Comparison of ENCODE assay signal across 25 cellular contexts in genomic region chr11:14242198-14242597, GRCh38.
DNase-seq lines count a peak whose midpoint lies in the region; ATAC-seq and TF ChIP-seq lines count a peak whose summit lies in the region.
"Had no signal": no experiment of that assay in that cellular context is flagged by ENCODE, and none has a peak within 500 bp of the region (broad histone marks: within the 10 kb centered on the region; RNA-seq: fewer than 3 reads in every experiment).

No MANE protein-coding gene starts in this region.

- no peak overlapping the region for H2BK120ac ChIP-seq in IMR-90 (ENCODE audit: low read depth, low read length)

- H2BK15ac ChIP-seq in IMR-90 (ENCODE audit: low read depth, low read length): no peak overlapping the region

- H2AK9ac ChIP-seq in IMR-90 (replicated peaks; ENCODE audit: low read depth, low read length, poor library complexity): no peak overlapping the region

- TF ChIP-seq RAD21 in IMR-90 (IDR thresholded peaks at IDR 0.05; ENCODE audit: low read length): no peak

- in situ Hi-C loops in IMR-90 (cut with MboI; ENCODE audit: low sequenced_read_pairs): loop anchor here (10.0 kb wide), 1 partner anchor 467 kb away; no protein-coding TSS in a partner anchor

- H2BK20ac ChIP-seq in IMR-90 (ENCODE audit: low read depth, low read length): no peak overlapping the region

- DNase-seq in IMR-90: no peak
- DNase-seq in right cardiac atrium: peak; percentile 58 to 86 (median 81)
- DNase-seq in sciatic nerve (ENCODE audit: low spot score): no peak
- DNase-seq in NOMO-1 (lab: John Stamatoyannopoulos, UW; ENCODE audit: unreplicated experiment in 2 of 2): no peak
- DNase-seq: activated CD4-positive, CD25-positive, alpha-beta regulatory T cell; activated T-cell treated with anti-CD3 and anti-CD28 coated beads, Interleukin-2, amount 50 U/mL, for 24 hours; CD8-positive, alpha-beta memory T cell; colonic mucosa; effector memory CD4-positive, alpha-beta T cell; EL; H9; KG1; NCI-H1105; NCI-H187; NCI-H2171; SK-N-SH; small intestine; stimulated activated naive B cell treated with anti-CD40 and anti-IgM and Interleukin-4, amounts not matched to agents 10 μg/mL and 1 μg/mL and 100 μg/mL, for 72 hours had no signal

- H3K27ac ChIP-seq in IMR-90 (ENCODE audit: insufficient read depth, low read length): no peak overlapping the region
- peak overlapping the region; percentile 12 for H3K27ac ChIP-seq in cingulate gyrus (ENCODE audit: low read depth, low read length)
- H3K27ac ChIP-seq in right cardiac atrium (ENCODE audit: low read length): no peak overlapping the region
- H3K27ac ChIP-seq: colonic mucosa, epithelial cell of prostate, RWPE1 had no signal

- H3K4me3 ChIP-seq in IMR-90 (ENCODE audit: insufficient read depth, low read depth, low read length) (no peak overlapping the region), right cardiac atrium (ENCODE audit: low read length) (no peak overlapping the region)
- H3K4me3 ChIP-seq: colonic mucosa had no signal

- peak overlapping the region; percentile 26 for H2AFZ ChIP-seq in IMR-90 (replicated peaks; ENCODE audit: low read length, poor library complexity)

- H3K14ac ChIP-seq in IMR-90 (replicated peaks; ENCODE audit: low read depth, low read length): no peak overlapping the region

- H3K4me3 Mint-ChIP-seq in activated T-helper 17 cell treated with anti-CD3 and anti-CD28 coated beads, Interleukin-2, amount 50 U/mL, for 72 hours: no peak overlapping the region
- H3K4me3 Mint-ChIP-seq: activated T-cell treated with anti-CD3 and anti-CD28 coated beads, Interleukin-2, amount 50 U/mL, for 24 hours; B cell; CD8-positive, alpha-beta memory T cell; H9; natural killer cell treated with Interleukin-12 subunit alpha and Interleukin-12 subunit beta and Interleukin-15 and Interleukin-18, amount 100 ng/mL, for 72 hours; stimulated activated naive B cell treated with anti-CD40 and anti-IgM and Interleukin-4, amounts not matched to agents 10 μg/mL and 1 μg/mL and 100 μg/mL, for 72 hours had no signal

- no peak overlapping the region for H3K4ac ChIP-seq in IMR-90 (ENCODE audit: low read depth, low read length)

- WGBS in IMR-90 (ENCODE audit: extremely low coverage in 2 of 2, insufficient read length in 1 of 2), 2 experiments: 33% methylated on average over 1 of the region's 4 CpGs; no CpG with 5 or more reads in 1 of the 2 experiments
- WGBS in right cardiac atrium: 45% methylated on average over 4 of the region's 4 CpGs

- intact Hi-C loops in IMR-90 (cut with micrococcal nuclease): no loop called here
- intact Hi-C loops in right cardiac atrium (cut with DNase I): loop anchor here in 2 of 4 donors (10.0 kb wide), 2 partner anchors 57 to 467 kb away; no protein-coding TSS in a partner anchor
- intact Hi-C loops in sciatic nerve (cut with DNase I): no loop called here

- no peaks in the 10 kb centered on the region for H3K9me3 Mint-ChIP-seq in activated T-helper 17 cell treated with anti-CD3 and anti-CD28 coated beads, Interleukin-2, amount 50 U/mL, for 72 hours
- H3K9me3 Mint-ChIP-seq: activated T-cell treated with anti-CD3 and anti-CD28 coated beads, Interleukin-2, amount 50 U/mL, for 24 hours; CD8-positive, alpha-beta memory T cell; H9; natural killer cell treated with Interleukin-12 subunit alpha and Interleukin-12 subunit beta and Interleukin-15 and Interleukin-18, amount 100 ng/mL, for 72 hours; stimulated activated naive B cell treated with anti-CD40 and anti-IgM and Interleukin-4, amounts not matched to agents 10 μg/mL and 1 μg/mL and 100 μg/mL, for 72 hours had no signal

- no peaks in the 10 kb centered on the region for H3K4me1 Mint-ChIP-seq in activated T-helper 17 cell treated with anti-CD3 and anti-CD28 coated beads, Interleukin-2, amount 50 U/mL, for 72 hours

- no peak overlapping the region for H3K23ac ChIP-seq in IMR-90 (ENCODE audit: low read depth, low read length)

- no peaks in the 10 kb centered on the region for H3K9me1 ChIP-seq in IMR-90 (ENCODE audit: insufficient read depth, low read length)

- H3K9ac ChIP-seq in IMR-90 (ENCODE audit: low read depth, low read length): no peak overlapping the region
- H3K9ac ChIP-seq: SK-N-SH had no signal

- H4K20me1 ChIP-seq in IMR-90 (ENCODE audit: insufficient read depth, low read length): no peaks in the 10 kb centered on the region

- no peak for ATAC-seq in IMR-90 (ENCODE audit: low read depth)
- ATAC-seq in right cardiac atrium: peak; percentile 59 to 74
- ATAC-seq in sciatic nerve: peak; percentile 69
- ATAC-seq in GM19395 (IDR thresholded peaks at IDR 0.05; ENCODE audit: unreplicated experiment): no peak
- no peak for ATAC-seq in activated T-helper 17 cell treated with anti-CD3 and anti-CD28 coated beads, Interleukin-2, amount 50 U/mL, for 72 hours (replicated peaks)
- ATAC-seq: natural killer cell treated with Interleukin-12 subunit alpha and Interleukin-12 subunit beta and Interleukin-15 and Interleukin-18, amount 100 ng/mL, for 72 hours; stimulated activated naive B cell treated with anti-CD40 and anti-IgM and Interleukin-4, amounts not matched to agents 10 μg/mL and 1 μg/mL and 100 μg/mL, for 72 hours had no signal

- H4K91ac ChIP-seq in IMR-90 (ENCODE audit: insufficient read depth, low read depth, low read length): no peak overlapping the region

- no peaks in the 10 kb centered on the region for H3K36me3 Mint-ChIP-seq in activated T-helper 17 cell treated with anti-CD3 and anti-CD28 coated beads, Interleukin-2, amount 50 U/mL, for 72 hours (ENCODE audit: low read depth)
- H3K36me3 Mint-ChIP-seq: natural killer cell treated with Interleukin-12 subunit alpha and Interleukin-12 subunit beta and Interleukin-15 and Interleukin-18, amount 100 ng/mL, for 72 hours; stimulated activated naive B cell treated with anti-CD40 and anti-IgM and Interleukin-4, amounts not matched to agents 10 μg/mL and 1 μg/mL and 100 μg/mL, for 72 hours had no signal

- no peak overlapping the region for H3K18ac ChIP-seq in IMR-90 (ENCODE audit: low read depth, low read length)

- POLR2A ChIA-PET in IMR-90 (lab: Charles Lee; ENCODE audit: unreplicated experiment): no interaction called here

- no peak overlapping the region for H3K56ac ChIP-seq in IMR-90 (ENCODE audit: extremely low read depth, insufficient read depth, low read length)

- H3K27me3 Mint-ChIP-seq in activated T-helper 17 cell treated with anti-CD3 and anti-CD28 coated beads, Interleukin-2, amount 50 U/mL, for 72 hours: no peaks in the 10 kb centered on the region
- H3K27me3 Mint-ChIP-seq: activated T-cell treated with anti-CD3 and anti-CD28 coated beads, Interleukin-2, amount 50 U/mL, for 24 hours had no signal

- no peak overlapping the region for H3K4me2 ChIP-seq in IMR-90 (ENCODE audit: low read depth, low read length)
- H3K4me2 ChIP-seq: SK-N-SH had no signal

- dilution Hi-C loops in IMR-90 (cut with HindIII; ENCODE audit: low sequenced_read_pairs, unreplicated experiment): no loop called here

- H3K4me1 ChIP-seq in IMR-90 (ENCODE audit: control insufficient read depth, insufficient read depth, low read length) (no peaks in the 10 kb centered on the region), right cardiac atrium (ENCODE audit: control insufficient read depth, insufficient read depth, low read length) (no peaks in the 10 kb centered on the region)
- H3K4me1 ChIP-seq: colonic mucosa had no signal

- no peak overlapping the region for H2BK5ac ChIP-seq in IMR-90 (ENCODE audit: low read depth, low read length, poor library complexity, severe bottlenecking)

- BruUV-seq in IMR-90 (replicated peaks; lab: Mats Ljungman, UMichigan): no TSS peak

- no peak overlapping the region for H3K27ac Mint-ChIP-seq in activated T-helper 17 cell treated with anti-CD3 and anti-CD28 coated beads, Interleukin-2, amount 50 U/mL, for 72 hours
- H3K27ac Mint-ChIP-seq: activated T-cell treated with anti-CD3 and anti-CD28 coated beads, Interleukin-2, amount 50 U/mL, for 24 hours; B cell; natural killer cell treated with Interleukin-12 subunit alpha and Interleukin-12 subunit beta and Interleukin-15 and Interleukin-18, amount 100 ng/mL, for 72 hours; stimulated activated naive B cell treated with anti-CD40 and anti-IgM and Interleukin-4, amounts not matched to agents 10 μg/mL and 1 μg/mL and 100 μg/mL, for 72 hours had no signal

- no peak overlapping the region for H4K8ac ChIP-seq in IMR-90 (ENCODE audit: low read depth in 2 of 2, low read length in 2 of 2)

- no peak overlapping the region for H2AK5ac ChIP-seq in IMR-90 (ENCODE audit: low read depth, low read length)

- H3K27me3 ChIP-seq in IMR-90 (ENCODE audit: control insufficient read depth, insufficient read depth, low read length) (peaks cover 31% of the 10 kb centered on the region), right cardiac atrium (ENCODE audit: control insufficient read depth, insufficient read depth) (no peaks in the 10 kb centered on the region)
- H3K27me3 ChIP-seq: colonic mucosa had no signal

- H3K9me3 ChIP-seq in IMR-90 (ENCODE audit: control insufficient read depth, insufficient read depth, low read length): no peaks in the 10 kb centered on the region
- H3K9me3 ChIP-seq in right cardiac atrium (ENCODE audit: control insufficient read depth, low read length): no peaks in the 10 kb centered on the region
- H3K9me3 ChIP-seq: colonic mucosa, SK-N-SH had no signal

- CTCF ChIA-PET in IMR-90 (lab: Yijun Ruan, JAX): no interaction called here

- H4K5ac ChIP-seq in IMR-90 (ENCODE audit: low read depth, low read length): no peak overlapping the region

- H3K36me3 ChIP-seq in IMR-90 (ENCODE audit: control insufficient read depth, insufficient read depth, low read length): no peaks in the 10 kb centered on the region
- H3K36me3 ChIP-seq: colonic mucosa had no signal

- TF ChIP-seq POLR2A in IMR-90 (IDR thresholded peaks at IDR 0.05; ENCODE audit: low read depth, low read length): no peak

- no peaks in the 10 kb centered on the region for H3K79me1 ChIP-seq in IMR-90 (ENCODE audit: low read depth in 1 of 2, low read length in 2 of 2)

- no peak for TF ChIP-seq CTCF in IMR-90 (conservative IDR thresholded peaks at IDR 0.05; ENCODE audit: low read depth, low read length)

TF ChIP-seq in IMR-90, 13 proteins besides CTCF, POLR2A, EP300 and RAD21 (continues in another document):
- TF ChIP-seq FOS (IDR thresholded peaks at IDR 0.05; ENCODE audit: low read depth, low read length) (no peak), ELK1 (IDR thresholded peaks at IDR 0.05; ENCODE audit: borderline replicate concordance, low read depth, low read length) (no peak), MXI1 (IDR thresholded peaks at IDR 0.05; ENCODE audit: borderline replicate concordance, low read depth, low read length) (no peak), CEBPB (IDR thresholded peaks at IDR 0.05; ENCODE audit: low read depth, low read length) (no peak), MAZ (IDR thresholded peaks at IDR 0.05; ENCODE audit: borderline replicate concordance, low read depth, low read length) (no peak)

Comparison
In these comparisons a context has a peak if more than half of its experiments do, and no peak if none do; other contexts are left out.
1. ATAC-seq: peak in right cardiac atrium (2 of 2) and sciatic nerve (single experiment); none in IMR-90 (single experiment), GM19395 (single experiment) and activated T-helper 17 cell treated with anti-CD3 and anti-CD28 coated beads, Interleukin-2, amount 50 U/mL, for 72 hours (single experiment).
2. DNase-seq: peak in right cardiac atrium (3 of 3); none in IMR-90 (single experiment), sciatic nerve (single experiment) and NOMO-1 (0 of 2).